ENCODE assay signal across 16 cellular contexts in the genomic region with DNA sequence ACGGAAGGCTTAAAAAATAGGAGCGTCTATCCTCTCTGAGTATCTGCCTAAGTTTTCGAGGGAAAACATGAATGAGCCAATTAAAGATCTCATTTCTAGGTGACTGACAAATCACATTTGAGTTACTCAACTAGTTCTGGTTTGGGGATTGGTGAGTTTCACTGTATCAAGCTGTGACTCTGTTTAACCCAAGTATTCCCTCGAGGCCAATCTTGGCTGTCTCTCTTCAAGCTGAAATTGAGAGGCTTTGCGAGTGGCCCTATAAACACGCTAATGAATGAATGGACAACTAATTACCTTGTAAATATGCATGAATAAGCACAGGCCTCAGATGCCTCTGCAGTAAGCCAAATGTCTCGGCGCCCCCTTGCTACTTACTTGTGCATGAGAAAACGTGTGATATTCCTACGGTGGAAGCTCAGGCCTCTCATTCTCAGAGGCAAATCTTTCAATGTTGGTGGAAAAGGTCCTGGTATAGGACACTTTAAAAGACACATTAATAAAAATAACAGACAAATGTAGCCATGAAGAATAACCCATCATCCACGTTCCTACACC.
DNase-seq lines count a peak whose midpoint lies in the region; ATAC-seq and TF ChIP-seq lines count a peak whose summit lies in the region.
"Had no signal": no experiment of that assay in that cellular context is flagged by ENCODE, and none has a peak within 500 bp of the region (broad histone marks: within the 10 kb centered on the region; RNA-seq: fewer than 3 reads in every experiment).

No MANE protein-coding gene starts in this region.

- H3K4me1 ChIP-seq in right cardiac atrium (ENCODE audit: control insufficient read depth, insufficient read depth, low read length) (no peaks in the 10 kb centered on the region), heart left ventricle (peaks cover 0 to 9% (median 0%) of the 10 kb centered on the region in 12 donors), Panc1 (ENCODE audit: control insufficient read depth, insufficient read depth, low read length) (no peaks in the 10 kb centered on the region), iPS DF 6.9 (ENCODE audit: control insufficient read depth, insufficient read depth, low read length) (no peaks in the 10 kb centered on the region)
- H3K4me1 ChIP-seq in effector memory CD4-positive, alpha-beta T cell (ENCODE audit: control insufficient read depth, insufficient read depth, low read length, poor library complexity, severe bottlenecking): no peaks in the 10 kb centered on the region
- H3K4me1 ChIP-seq: upper lobe of left lung had no signal

- WGBS in right cardiac atrium: 65% methylated on average over 11 of the region's 11 CpGs
- 68 to 75% (median 73%) methylated on average over 11 of the region's 11 CpGs for WGBS in heart left ventricle, 4 donors
- no CpG with 5 or more reads among the region's 11 CpGs for WGBS in iPS DF 6.9 (ENCODE audit: insufficient coverage, insufficient read length)

- intact Hi-C loops in right cardiac atrium (cut with DNase I): no loop called here
- intact Hi-C loops in heart left ventricle (cut with DNase I): no loop called here
- intact Hi-C loops in Panc1 (cut with micrococcal nuclease; ENCODE audit: unreplicated experiment): no loop called here

- no peaks in the 10 kb centered on the region for H3K36me3 Mint-ChIP-seq in activated T-helper 17 cell treated with anti-CD3 and anti-CD28 coated beads, Interleukin-2, amount 50 U/mL, for 72 hours (ENCODE audit: low read depth)
- H3K36me3 Mint-ChIP-seq: activated naive CD8-positive, alpha-beta T cell treated with anti-CD3 and anti-CD28 coated beads, Interleukin-2, amount 10 ng/mL, durations not matched to agents 7 days and 5 days; stimulated activated effector memory CD8-positive, alpha-beta T cell treated with anti-CD3 and anti-CD28 coated beads, Interleukin-12 subunit alpha, Interleukin-12 subunit beta, amount 100 ng/mL, for 72 hours had no signal

- TF ChIP-seq CTCF in heart left ventricle (IDR thresholded peaks at IDR 0.05): peak in 4 of 12 donors; percentile 9 to 29 (median 22)
- 0 out of 2 replicates have a peak, but pooled peaks have one; percentile 9 for TF ChIP-seq CTCF in Panc1 (IDR thresholded peaks at IDR 0.05)

- CTCF ChIA-PET in Panc1 (lab: Charles Lee): no interaction called here

- peak in 1 of 2 donors; percentile 14 for ATAC-seq in right cardiac atrium
- ATAC-seq in heart left ventricle: no peak
- no peak for ATAC-seq in Panc1
- no peak for ATAC-seq in activated T-helper 17 cell treated with anti-CD3 and anti-CD28 coated beads, Interleukin-2, amount 50 U/mL, for 72 hours (replicated peaks)
- no peak for ATAC-seq in GM19035 (IDR thresholded peaks at IDR 0.05; ENCODE audit: unreplicated experiment)
- ATAC-seq: stimulated activated effector memory CD8-positive, alpha-beta T cell treated with anti-CD3 and anti-CD28 coated beads, Interleukin-12 subunit alpha, Interleukin-12 subunit beta, amount 100 ng/mL, for 72 hours had no signal

- H3K4me3 ChIP-seq in right cardiac atrium (ENCODE audit: low read length) (no peak overlapping the region), heart left ventricle (no peak overlapping the region), Panc1 (ENCODE audit: low read depth in 2 of 2, low read length in 2 of 2) (no peak overlapping the region), iPS DF 6.9 (ENCODE audit: low read length) (no peak overlapping the region)
- H3K4me3 ChIP-seq in effector memory CD4-positive, alpha-beta T cell (ENCODE audit: insufficient read depth, low read depth, low read length, poor library complexity, severe bottlenecking): no peak overlapping the region
- H3K4me3 ChIP-seq: upper lobe of left lung had no signal

- no peak overlapping the region for H3K4me3 Mint-ChIP-seq in activated T-helper 17 cell treated with anti-CD3 and anti-CD28 coated beads, Interleukin-2, amount 50 U/mL, for 72 hours
- H3K4me3 Mint-ChIP-seq: activated naive CD8-positive, alpha-beta T cell treated with anti-CD3 and anti-CD28 coated beads, Interleukin-2, amount 10 ng/mL, durations not matched to agents 7 days and 5 days; stimulated activated effector memory CD8-positive, alpha-beta T cell treated with anti-CD3 and anti-CD28 coated beads, Interleukin-12 subunit alpha, Interleukin-12 subunit beta, amount 100 ng/mL, for 72 hours had no signal

- H3K27me3 Mint-ChIP-seq in activated T-helper 17 cell treated with anti-CD3 and anti-CD28 coated beads, Interleukin-2, amount 50 U/mL, for 72 hours: peaks cover 3% of the 10 kb centered on the region
- H3K27me3 Mint-ChIP-seq: activated naive CD8-positive, alpha-beta T cell treated with anti-CD3 and anti-CD28 coated beads, Interleukin-2, amount 10 ng/mL, durations not matched to agents 7 days and 5 days had no signal

- DNase-seq in right cardiac atrium (peak in 2 of 3 donors; percentile 11 to 51), heart left ventricle (no peak), Panc1 (ENCODE audit: low read depth, low spot score) (no peak), iPS DF 6.9 (ENCODE audit: low read depth, low spot score) (peak; percentile 16), dedifferentiated amniotic fluid mesenchymal stem cell (ENCODE audit: extremely low spot score) (no peak)
- no peak for DNase-seq in effector memory CD4-positive, alpha-beta T cell
- DNase-seq: activated CD4-positive, alpha-beta T cell treated with anti-CD3 and anti-CD28 coated beads for 4 hours; activated naive CD8-positive, alpha-beta T cell treated with anti-CD3 and anti-CD28 coated beads, Interleukin-2, amount 10 ng/mL, durations not matched to agents 7 days and 5 days; activated T-cell treated with anti-CD3 and anti-CD28 coated beads for 4 hours; mesenchymal stem cell; NCI-H510A; SHP77; upper lobe of left lung had no signal

- H3K36me3 ChIP-seq in heart left ventricle (no peaks in the 10 kb centered on the region), Panc1 (ENCODE audit: control insufficient read depth, insufficient read depth, low read length) (no peaks in the 10 kb centered on the region), iPS DF 6.9 (ENCODE audit: control insufficient read depth, insufficient read depth, low read length) (no peaks in the 10 kb centered on the region)
- H3K36me3 ChIP-seq in effector memory CD4-positive, alpha-beta T cell (ENCODE audit: control insufficient read depth, insufficient read depth, low read length): no peaks in the 10 kb centered on the region
- H3K36me3 ChIP-seq: upper lobe of left lung had no signal

- H3K4me1 Mint-ChIP-seq in activated T-helper 17 cell treated with anti-CD3 and anti-CD28 coated beads, Interleukin-2, amount 50 U/mL, for 72 hours: no peaks in the 10 kb centered on the region
- H3K4me1 Mint-ChIP-seq: activated naive CD8-positive, alpha-beta T cell treated with anti-CD3 and anti-CD28 coated beads, Interleukin-2, amount 10 ng/mL, durations not matched to agents 7 days and 5 days; stimulated activated effector memory CD8-positive, alpha-beta T cell treated with anti-CD3 and anti-CD28 coated beads, Interleukin-12 subunit alpha, Interleukin-12 subunit beta, amount 100 ng/mL, for 72 hours had no signal

- H3K27ac ChIP-seq in right cardiac atrium (ENCODE audit: low read length): no peak overlapping the region
- no peak overlapping the region for H3K27ac ChIP-seq in heart left ventricle
- H3K27ac ChIP-seq in Panc1 (ENCODE audit: low read length): no peak overlapping the region
- H3K27ac ChIP-seq in iPS DF 6.9 (ENCODE audit: low read length): no peak overlapping the region
- H3K27ac ChIP-seq in effector memory CD4-positive, alpha-beta T cell (ENCODE audit: insufficient read depth, low read length, poor library complexity, severe bottlenecking): no peak overlapping the region
- H3K27ac ChIP-seq: upper lobe of left lung had no signal

- H3K27me3 ChIP-seq in right cardiac atrium (ENCODE audit: control insufficient read depth, insufficient read depth) (no peaks in the 10 kb centered on the region), heart left ventricle (no peaks in the 10 kb centered on the region), Panc1 (ENCODE audit: control insufficient read depth, insufficient read depth, low read length) (no peaks in the 10 kb centered on the region), iPS DF 6.9 (ENCODE audit: control insufficient read depth, insufficient read depth, low read length) (no peaks in the 10 kb centered on the region)
- H3K27me3 ChIP-seq in effector memory CD4-positive, alpha-beta T cell (replicated peaks; ENCODE audit: control insufficient read depth, insufficient read depth, low read length, poor library complexity, severe bottlenecking): no peaks in the 10 kb centered on the region
- H3K27me3 ChIP-seq: upper lobe of left lung had no signal

- peaks cover 5% of the 10 kb centered on the region for H3K9me3 Mint-ChIP-seq in activated T-helper 17 cell treated with anti-CD3 and anti-CD28 coated beads, Interleukin-2, amount 50 U/mL, for 72 hours

- H3K9me3 ChIP-seq in right cardiac atrium (ENCODE audit: control insufficient read depth, low read length) (no peaks in the 10 kb centered on the region), heart left ventricle (no peaks in the 10 kb centered on the region), Panc1 (ENCODE audit: control insufficient read depth, insufficient read depth, low read depth, low read length) (no peaks in the 10 kb centered on the region), iPS DF 6.9 (ENCODE audit: control insufficient read depth, insufficient read depth, low read length) (no peaks in the 10 kb centered on the region)
- no peaks in the 10 kb centered on the region for H3K9me3 ChIP-seq in effector memory CD4-positive, alpha-beta T cell (ENCODE audit: control insufficient read depth, low read length)
- H3K9me3 ChIP-seq: upper lobe of left lung had no signal

- no peak for TF ChIP-seq POLR2A in heart left ventricle (IDR thresholded peaks at IDR 0.05)

- no TSS peak for BruUV-seq in Panc1 (replicated peaks; lab: Mats Ljungman, UMichigan)

- H3K27ac Mint-ChIP-seq in activated T-helper 17 cell treated with anti-CD3 and anti-CD28 coated beads, Interleukin-2, amount 50 U/mL, for 72 hours: no peak overlapping the region
- H3K27ac Mint-ChIP-seq: activated naive CD8-positive, alpha-beta T cell treated with anti-CD3 and anti-CD28 coated beads, Interleukin-2, amount 10 ng/mL, durations not matched to agents 7 days and 5 days; stimulated activated effector memory CD8-positive, alpha-beta T cell treated with anti-CD3 and anti-CD28 coated beads, Interleukin-12 subunit alpha, Interleukin-12 subunit beta, amount 100 ng/mL, for 72 hours had no signal

- in situ Hi-C loops in Panc1 (cut with HindIII; ENCODE audit: low pct_unique_long_range_greater_than_20kb, low sequenced_read_pairs): no loop called here

- POLR2A ChIA-PET in Panc1 (lab: Charles Lee): no interaction called here

Comparison
In these comparisons a context has a peak if more than half of its experiments do, and no peak if none do; other contexts are left out.
1. DNase-seq: peak in right cardiac atrium (2 of 3) and iPS DF 6.9 (single experiment); none in heart left ventricle (0 of 5), Panc1 (single experiment), dedifferentiated amniotic fluid mesenchymal stem cell (single experiment) and effector memory CD4-positive, alpha-beta T cell (0 of 3).